9 cellular contexts compared by ENCODE assay signal in the genomic region with DNA sequence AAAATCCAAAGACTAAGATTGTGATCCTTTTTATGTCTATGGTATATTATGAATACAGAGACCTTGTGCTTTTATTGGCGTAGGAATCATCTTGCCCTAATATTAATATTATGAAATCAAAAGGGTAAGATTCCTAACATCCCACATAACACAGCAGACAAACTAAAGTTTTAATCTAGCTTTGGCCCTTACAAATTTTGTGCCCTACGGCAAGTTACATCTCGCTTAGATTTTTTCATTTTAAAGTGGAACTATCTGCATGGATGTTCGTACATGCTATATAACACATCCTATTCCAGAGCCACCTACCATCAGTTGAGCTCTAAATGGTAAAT. TPM values are rescaled to one million over a fixed set of nuclear protein-coding genes. Genes with fewer than 3 reads are reported as not detected.
DNase-seq lines count a peak whose midpoint lies in the region; ATAC-seq and TF ChIP-seq lines count a peak whose summit lies in the region.
"Had no signal": no experiment of that assay in that cellular context is flagged by ENCODE, and none has a peak within 500 bp of the region (broad histone marks: within the 10 kb centered on the region; RNA-seq: fewer than 3 reads in every experiment).

No MANE protein-coding gene starts in this region.

- no peaks in the 10 kb centered on the region for H3K9me3 Mint-ChIP-seq in naive B cell

- no peak for DNase-seq in AG04449 (ENCODE audit: low read depth, low spot score)
- no peak for DNase-seq in Jurkat, Clone E6-1 (ENCODE audit: low read depth, low spot score)
- no peak for DNase-seq in naive B cell
- no peak for DNase-seq in omental fat pad (ENCODE audit: low spot score)
- no peak for DNase-seq in NCI-H2227 (lab: John Stamatoyannopoulos, UW; ENCODE audit: unreplicated experiment)
- DNase-seq in iPS-NIHi7 (ENCODE audit: extremely low spot score) = no peak

- H3K27me3 Mint-ChIP-seq in naive B cell = no peaks in the 10 kb centered on the region

- ATAC-seq in naive B cell (ENCODE audit: low read depth in 2 of 2) (no peak), omental fat pad (ENCODE audit: low FRiP score) (no peak), HG02970 (IDR thresholded peaks at IDR 0.05; ENCODE audit: low FRiP score, unreplicated experiment) (no peak)

- TF ChIP-seq CTCF in AG04449 (IDR thresholded peaks at IDR 0.05; ENCODE audit: insufficient read depth, low read length, missing control alignments) (no peak), omental fat pad (IDR thresholded peaks at IDR 0.05) (no peak)

- H3K36me3 Mint-ChIP-seq in naive B cell = peaks cover 5 to 20% of the 10 kb centered on the region in 2 donors

- peaks cover 44 to 72% (median 47%) of the 10 kb centered on the region in 3 donors for H3K4me1 Mint-ChIP-seq in naive B cell

- peak overlapping the region; percentile 80 for H3K27ac ChIP-seq in cingulate gyrus (ENCODE audit: low read depth, low read length)

- peak overlapping the region in 5 of 6 donors; percentile 85 to 98 (median 98) for H3K27ac Mint-ChIP-seq in naive B cell

- H3K4me3 Mint-ChIP-seq in naive B cell = peak overlapping the region; percentile 94 to 100 (median 99)

- CTCF ChIA-PET in AG04449 (lab: Yijun Ruan, JAX) = interaction anchor here (1.1 to 2.6 kb wide), 4 partner anchors 8 to 316 kb away, joined by 3 to 8 read pairs (median 6); no protein-coding TSS in a partner anchor

- H3K4me3 ChIP-seq in AG04449 (ENCODE audit: low read depth, low read length) = peak overlapping the region; percentile 90
- H3K4me3 ChIP-seq in Jurkat, Clone E6-1 (ENCODE audit: low read length) = peak overlapping the region; percentile 68

- POLR2A ChIA-PET in AG04449 (lab: Yijun Ruan, JAX) = interaction anchor here (0.7 to 1.8 kb wide), 3 partner anchors 8 to 221 kb away, joined by 3 to 13 read pairs (median 3); no protein-coding TSS in a partner anchor

RNA-seq across cellular contexts. Expression of a gene that starts 0.2 kb away (rescaled TPM):
- polyA plus RNA-seq in Jurkat, Clone E6-1 (2012; ENCODE audit: insufficient read depth, insufficient read length) = 10.6 TPM
- polyA plus RNA-seq in naive B cell (ENCODE audit: low read depth in 6 of 6) = 10 to 100 TPM in 3 of 6 donors, 1 to 10 TPM in 3; 8.6 to 12.8 (median 9.7) TPM
- total RNA-seq in omental fat pad = 1 to 10 TPM; 5.0 to 9.6 (median 6.6) TPM

RNA-seq across cellular contexts. Expression of a gene that starts 16.0 kb away (rescaled TPM):
- not detected for polyA plus RNA-seq in Jurkat, Clone E6-1 (2012; ENCODE audit: insufficient read depth, insufficient read length)
- not detected for polyA plus RNA-seq in naive B cell (ENCODE audit: low read depth in 6 of 6)
- not detected for total RNA-seq in omental fat pad
- total RNA-seq: pulmonary artery endothelial cell had no signal

RNA-seq across cellular contexts. Expression of a gene that starts 36.3 kb away (rescaled TPM):
- polyA plus RNA-seq in Jurkat, Clone E6-1 (2012; ENCODE audit: insufficient read depth, insufficient read length) = not detected
- polyA plus RNA-seq in naive B cell (ENCODE audit: low read depth in 6 of 6) = not detected
- 10 to 100 TPM in 1 of 4 donors, 1 to 10 TPM in 3; 2.5 to 17.8 (median 8.5) TPM for total RNA-seq in omental fat pad
